ENCODE assay signal across 8 cellular contexts in the genomic region with DNA sequence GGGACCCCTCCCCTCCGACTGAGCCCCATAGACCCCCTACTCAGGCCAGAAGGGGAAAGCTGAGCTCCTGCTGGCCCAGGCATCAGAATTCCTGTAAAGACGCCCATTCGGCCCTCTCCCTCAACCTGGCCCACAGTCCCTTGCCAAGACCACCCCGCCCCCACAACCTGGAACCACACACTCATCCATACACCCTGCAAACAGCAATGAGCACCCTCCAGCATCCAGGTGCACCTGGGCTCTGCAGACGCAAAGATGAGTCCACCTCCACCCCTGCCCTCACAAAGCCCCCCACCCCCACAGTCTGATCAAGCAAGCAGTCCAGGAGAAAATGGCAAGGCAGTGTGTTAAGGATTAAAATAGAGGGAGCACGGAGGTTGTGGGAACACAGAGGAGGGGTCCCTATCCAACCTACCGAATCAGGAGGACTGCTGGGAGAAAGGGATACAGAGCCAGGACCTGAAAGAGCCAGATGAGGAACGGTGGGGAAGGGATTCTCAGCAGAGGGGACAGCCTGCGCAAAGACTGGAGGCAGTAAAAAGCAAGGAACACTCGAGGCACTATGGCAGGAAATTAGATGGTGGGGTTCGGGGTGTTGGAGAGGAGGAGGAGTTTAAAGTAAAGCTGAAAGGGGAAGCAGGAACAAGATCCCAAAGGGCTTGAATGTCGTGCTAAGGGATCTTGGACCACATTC.
A peak's percentile ranks its signal among the peaks of the same experiment; 100 is the strongest.
DNase-seq lines count a peak whose midpoint lies in the region; ATAC-seq and TF ChIP-seq lines count a peak whose summit lies in the region.

No MANE protein-coding gene starts in this region.

- H3K4me2 ChIP-seq in GM23248 (ENCODE audit: unreplicated experiment), result peak overlapping the region; percentile 67

- peaks cover 6% of the 10 kb centered on the region; the same call in 1 of the 2 replicates for H3F3A ChIP-seq in GM23248 (ENCODE audit: insufficient read depth)

- no peaks in the 10 kb centered on the region for H3K79me2 ChIP-seq in GM23248 (ENCODE audit: insufficient read depth)

- no peaks in the 10 kb centered on the region for H3K9me3 ChIP-seq in GM23248 (ENCODE audit: low read depth)
- no peaks in the 10 kb centered on the region; the same call in 1 of the 2 replicates for H3K9me3 ChIP-seq in SJCRH30 (replicated peaks)
- no peaks in the 10 kb centered on the region for H3K9me3 ChIP-seq in gastrocnemius medialis

- H3K27ac ChIP-seq in GM23248 (no peak overlapping the region), SJCRH30 (no peak overlapping the region; the same call in 1 of the 2 replicates), gastrocnemius medialis (peak overlapping the region; percentile 84 to 96 (median 92))

- H4K20me1 ChIP-seq in GM23248 (ENCODE audit: insufficient read depth), result no peaks in the 10 kb centered on the region

- peaks cover 10% of the 10 kb centered on the region for H3K4me1 ChIP-seq in GM23248 (ENCODE audit: insufficient read depth)
- H3K4me1 ChIP-seq in SJCRH30, result peaks cover 26% of the 10 kb centered on the region
- H3K4me1 ChIP-seq in gastrocnemius medialis, result peaks cover 11 to 27% of the 10 kb centered on the region in 2 donors

- intact Hi-C loops in gastrocnemius medialis (cut with DNase I; ENCODE audit: low total_unique reads) (loop anchor here (1.0 to 2.0 kb wide), 2 partner anchors 20 to 107 kb away; no protein-coding TSS in a partner anchor), left colon (cut with DNase I, micrococcal nuclease) (no loop called here)

- H3K36me3 ChIP-seq in GM23248 (ENCODE audit: low read depth), result no peaks in the 10 kb centered on the region
- no peaks in the 10 kb centered on the region for H3K36me3 ChIP-seq in SJCRH30
- H3K36me3 ChIP-seq in gastrocnemius medialis, result no peaks in the 10 kb centered on the region

- peak overlapping the region; percentile 79 for H3K4me3 ChIP-seq in GM23248
- H3K4me3 ChIP-seq in SJCRH30, result peak overlapping the region; percentile 58
- H3K4me3 ChIP-seq in fibroblast of pulmonary artery (replicated peaks; ENCODE audit: low read depth, low read length), result peak overlapping the region; percentile 33
- H3K4me3 ChIP-seq in gastrocnemius medialis, result peak overlapping the region in 1 of 4 donors; percentile 55

- WGBS in GM23248 (ENCODE audit: low coverage in 1 of 2, low lambda C conversion rate in 2 of 2, missing lambda C conversion rate in 2 of 2), 2 experiments, result 13% methylated on average over 8 to 12 of the region's 12 CpGs

- DNase-seq in GM23248 (no peak), SJCRH30 (no peak), fibroblast of pulmonary artery (ENCODE audit: low read depth) (no peak), gastrocnemius medialis (no peak), NCI-H446 treated with DMSO at 0.1 percent for 48 hours (lab: John Stamatoyannopoulos, UW) (no peak), left colon (no peak), midbrain (lab: John Stamatoyannopoulos, UW) (no peak)
- DNase-seq in activated naive CD4-positive, alpha-beta T cell (lab: John Stamatoyannopoulos, UW), result no peak

- no peak for TF ChIP-seq CTCF in fibroblast of pulmonary artery (IDR thresholded peaks at IDR 0.05; ENCODE audit: low read length, missing control alignments)
- TF ChIP-seq CTCF in gastrocnemius medialis (IDR thresholded peaks at IDR 0.05 in 4 of 5, conservative IDR thresholded peaks at IDR 0.05 in 1 of 5), result no peak

- ATAC-seq in gastrocnemius medialis (no peak), left colon (no peak)

- H3K27me3 ChIP-seq in GM23248 (replicated peaks; ENCODE audit: insufficient read depth) (peaks cover under 1% of the 10 kb centered on the region; the same call in 1 of the 2 replicates), SJCRH30 (no peaks in the 10 kb centered on the region), gastrocnemius medialis (no peaks in the 10 kb centered on the region)

- no peak for TF ChIP-seq POLR2A in gastrocnemius medialis (IDR thresholded peaks at IDR 0.05)

- H3K9ac ChIP-seq in GM23248, result peak overlapping the region; percentile 76

- no peaks in the 10 kb centered on the region for H3K9me2 ChIP-seq in GM23248 (ENCODE audit: insufficient read depth)

- peak overlapping the region; percentile 91 for H2AFZ ChIP-seq in GM23248

- in situ Hi-C loops in GM23248 (cut with MboI), result no loop called here
- in situ Hi-C loops in gastrocnemius medialis (cut with MboI; ENCODE audit: low sequenced_read_pairs in 4 of 4), result no loop called here

Comparison
In these comparisons a context has a peak if more than half of its experiments do, and no peak if none do; other contexts are left out.
1. H3K27ac ChIP-seq: peak in gastrocnemius medialis (4 of 4); none in GM23248 (single experiment) and SJCRH30 (single experiment).